Comparison of ENCODE assay signal across 1 cellular context in the genomic region with DNA sequence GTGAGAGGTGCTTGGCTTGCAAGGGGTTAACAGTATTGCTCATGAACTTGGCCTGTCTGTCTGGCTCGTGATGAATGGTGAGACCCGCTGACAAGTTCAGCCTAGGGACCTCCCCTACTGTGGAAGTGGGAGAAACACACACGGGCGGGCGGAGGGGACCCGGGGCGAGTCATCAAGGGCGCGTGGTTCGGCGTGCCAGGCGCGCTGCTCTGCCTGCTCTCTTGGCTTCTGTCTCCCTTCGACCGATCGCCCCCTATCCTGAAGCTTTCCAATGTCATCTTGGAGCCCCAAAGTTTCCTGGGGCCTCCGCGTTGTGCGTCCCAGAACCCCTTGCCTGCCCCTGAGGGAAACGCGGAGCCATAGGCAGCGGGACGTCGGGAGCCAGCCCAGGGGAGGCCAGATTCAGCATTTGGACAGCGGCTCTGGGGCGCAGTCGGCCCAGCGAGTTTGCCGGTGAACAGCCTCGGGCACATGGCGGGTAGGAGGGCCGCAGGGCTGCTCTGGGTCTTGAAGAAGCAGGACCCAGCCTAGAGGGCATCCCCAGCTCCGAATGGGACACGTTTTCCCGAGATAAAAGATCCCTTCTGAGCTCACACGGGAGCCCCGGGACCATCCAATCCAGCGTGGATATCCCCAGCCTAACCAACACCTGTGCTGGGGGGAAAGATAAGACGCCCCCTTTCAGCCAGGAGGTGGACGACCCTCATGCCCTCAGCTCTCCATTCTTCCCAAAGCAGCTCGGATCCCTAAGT.
A peak's percentile ranks its signal among the peaks of the same experiment; 100 is the strongest.
TF ChIP-seq lines count a peak whose summit lies in the region.

No MANE protein-coding gene starts in this region.

TF ChIP-seq in HepG2, 621 proteins besides CTCF, POLR2A, EP300 and RAD21 (continued from another document and continues in another):
- TF ChIP-seq, protein P1, sequence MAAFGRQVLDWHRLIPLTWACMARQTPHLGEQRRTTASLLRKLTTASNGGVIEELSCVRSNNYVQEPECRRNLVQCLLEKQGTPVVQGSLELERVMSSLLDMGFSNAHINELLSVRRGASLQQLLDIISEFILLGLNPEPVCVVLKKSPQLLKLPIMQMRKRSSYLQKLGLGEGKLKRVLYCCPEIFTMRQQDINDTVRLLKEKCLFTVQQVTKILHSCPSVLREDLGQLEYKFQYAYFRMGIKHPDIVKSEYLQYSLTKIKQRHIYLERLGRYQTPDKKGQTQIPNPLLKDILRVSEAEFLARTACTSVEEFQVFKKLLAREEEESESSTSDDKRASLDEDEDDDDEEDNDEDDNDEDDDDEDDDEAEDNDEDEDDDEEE (CRISPR knock-in tag; IDR thresholded peaks at IDR 0.05), result peak; percentile 82; the same call in 1 of the 2 replicates
- TF ChIP-seq SP1 (IDR thresholded peaks at IDR 0.05), result no peak
- TF ChIP-seq SP1 (CRISPR knock-in tag; IDR thresholded peaks at IDR 0.05), result no peak
- 0 out of 2 replicates have a peak, but pooled peaks have one; percentile 56 for TF ChIP-seq NFKBIZ (CRISPR knock-in tag; IDR thresholded peaks at IDR 0.05)
- TF ChIP-seq, protein P2, sequence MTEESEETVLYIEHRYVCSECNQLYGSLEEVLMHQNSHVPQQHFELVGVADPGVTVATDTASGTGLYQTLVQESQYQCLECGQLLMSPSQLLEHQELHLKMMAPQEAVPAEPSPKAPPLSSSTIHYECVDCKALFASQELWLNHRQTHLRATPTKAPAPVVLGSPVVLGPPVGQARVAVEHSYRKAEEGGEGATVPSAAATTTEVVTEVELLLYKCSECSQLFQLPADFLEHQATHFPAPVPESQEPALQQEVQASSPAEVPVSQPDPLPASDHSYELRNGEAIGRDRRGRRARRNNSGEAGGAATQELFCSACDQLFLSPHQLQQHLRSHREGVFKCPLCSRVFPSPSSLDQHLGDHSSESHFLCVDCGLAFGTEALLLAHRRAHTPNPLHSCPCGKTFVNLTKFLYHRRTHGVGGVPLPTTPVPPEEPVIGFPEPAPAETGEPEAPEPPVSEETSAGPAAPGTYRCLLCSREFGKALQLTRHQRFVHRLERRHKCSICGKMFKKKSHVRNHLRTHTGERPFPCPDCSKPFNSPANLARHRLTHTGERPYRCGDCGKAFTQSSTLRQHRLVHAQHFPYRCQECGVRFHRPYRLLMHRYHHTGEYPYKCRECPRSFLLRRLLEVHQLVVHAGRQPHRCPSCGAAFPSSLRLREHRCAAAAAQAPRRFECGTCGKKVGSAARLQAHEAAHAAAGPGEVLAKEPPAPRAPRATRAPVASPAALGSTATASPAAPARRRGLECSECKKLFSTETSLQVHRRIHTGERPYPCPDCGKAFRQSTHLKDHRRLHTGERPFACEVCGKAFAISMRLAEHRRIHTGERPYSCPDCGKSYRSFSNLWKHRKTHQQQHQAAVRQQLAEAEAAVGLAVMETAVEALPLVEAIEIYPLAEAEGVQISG (CRISPR knock-in tag; IDR thresholded peaks at IDR 0.05), result peak; percentile 64
- TF ChIP-seq POLR2AphosphoS2 (IDR thresholded peaks at IDR 0.05; ENCODE audit: low read depth, low read length), result no peak
- TF ChIP-seq ZFY (CRISPR knock-in tag; IDR thresholded peaks at IDR 0.05), result peak; percentile 49
- TF ChIP-seq, protein P3, sequence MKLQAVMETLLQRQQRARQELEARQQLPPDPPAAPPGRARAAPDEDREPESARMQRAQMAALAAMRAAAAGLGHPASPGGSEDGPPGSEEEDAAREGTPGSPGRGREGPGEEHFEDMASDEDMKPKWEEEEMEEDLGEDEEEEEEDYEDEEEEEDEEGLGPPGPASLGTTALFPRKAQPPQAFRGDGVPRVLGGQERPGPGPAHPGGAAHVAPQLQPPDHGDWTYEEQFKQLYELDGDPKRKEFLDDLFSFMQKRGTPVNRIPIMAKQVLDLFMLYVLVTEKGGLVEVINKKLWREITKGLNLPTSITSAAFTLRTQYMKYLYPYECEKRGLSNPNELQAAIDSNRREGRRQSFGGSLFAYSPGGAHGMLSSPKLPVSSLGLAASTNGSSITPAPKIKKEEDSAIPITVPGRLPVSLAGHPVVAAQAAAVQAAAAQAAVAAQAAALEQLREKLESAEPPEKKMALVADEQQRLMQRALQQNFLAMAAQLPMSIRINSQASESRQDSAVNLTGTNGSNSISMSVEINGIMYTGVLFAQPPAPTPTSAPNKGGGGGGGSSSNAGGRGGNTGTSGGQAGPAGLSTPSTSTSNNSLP (IDR thresholded peaks at IDR 0.05; ENCODE audit: low read depth, low read length), result no peak
- TF ChIP-seq XBP1 (CRISPR knock-in tag; IDR thresholded peaks at IDR 0.05), result no peak
- TF ChIP-seq ZNF766 (CRISPR knock-in tag; IDR thresholded peaks at IDR 0.05; ENCODE audit: borderline replicate concordance), result peak; percentile 58; the same call in 1 of the 2 replicates
- TF ChIP-seq, protein P4, sequence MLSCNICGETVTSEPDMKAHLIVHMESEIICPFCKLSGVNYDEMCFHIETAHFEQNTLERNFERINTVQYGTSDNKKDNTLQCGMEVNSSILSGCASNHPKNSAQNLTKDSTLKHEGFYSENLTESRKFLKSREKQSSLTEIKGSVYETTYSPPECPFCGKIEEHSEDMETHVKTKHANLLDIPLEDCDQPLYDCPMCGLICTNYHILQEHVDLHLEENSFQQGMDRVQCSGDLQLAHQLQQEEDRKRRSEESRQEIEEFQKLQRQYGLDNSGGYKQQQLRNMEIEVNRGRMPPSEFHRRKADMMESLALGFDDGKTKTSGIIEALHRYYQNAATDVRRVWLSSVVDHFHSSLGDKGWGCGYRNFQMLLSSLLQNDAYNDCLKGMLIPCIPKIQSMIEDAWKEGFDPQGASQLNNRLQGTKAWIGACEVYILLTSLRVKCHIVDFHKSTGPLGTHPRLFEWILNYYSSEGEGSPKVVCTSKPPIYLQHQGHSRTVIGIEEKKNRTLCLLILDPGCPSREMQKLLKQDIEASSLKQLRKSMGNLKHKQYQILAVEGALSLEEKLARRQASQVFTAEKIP (CRISPR knock-in tag; IDR thresholded peaks at IDR 0.05; ENCODE audit: borderline replicate concordance), result no peak
- TF ChIP-seq EED (CRISPR knock-in tag; IDR thresholded peaks at IDR 0.05), result no peak
- no peak for TF ChIP-seq NR3C1 (CRISPR knock-in tag; IDR thresholded peaks at IDR 0.05)
- no peak for TF ChIP-seq PAX8 (CRISPR knock-in tag; IDR thresholded peaks at IDR 0.05; ENCODE audit: borderline replicate concordance)
- no peak for TF ChIP-seq ZNF678 (CRISPR knock-in tag; IDR thresholded peaks at IDR 0.05)
- TF ChIP-seq, protein P5, sequence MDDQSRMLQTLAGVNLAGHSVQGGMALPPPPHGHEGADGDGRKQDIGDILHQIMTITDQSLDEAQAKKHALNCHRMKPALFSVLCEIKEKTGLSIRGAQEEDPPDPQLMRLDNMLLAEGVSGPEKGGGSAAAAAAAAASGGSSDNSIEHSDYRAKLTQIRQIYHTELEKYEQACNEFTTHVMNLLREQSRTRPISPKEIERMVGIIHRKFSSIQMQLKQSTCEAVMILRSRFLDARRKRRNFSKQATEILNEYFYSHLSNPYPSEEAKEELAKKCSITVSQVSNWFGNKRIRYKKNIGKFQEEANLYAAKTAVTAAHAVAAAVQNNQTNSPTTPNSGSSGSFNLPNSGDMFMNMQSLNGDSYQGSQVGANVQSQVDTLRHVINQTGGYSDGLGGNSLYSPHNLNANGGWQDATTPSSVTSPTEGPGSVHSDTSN (CRISPR knock-in tag; IDR thresholded peaks at IDR 0.05; ENCODE audit: borderline replicate concordance), result peak; percentile 86
- TF ChIP-seq HNRNPH1 (optimal IDR thresholded peaks at IDR 0.05; ENCODE audit: low read depth, low read length), result no peak
- no peak for TF ChIP-seq AGO2 (optimal IDR thresholded peaks at IDR 0.05; ENCODE audit: low read depth, low read length)
- TF ChIP-seq, protein P6, sequence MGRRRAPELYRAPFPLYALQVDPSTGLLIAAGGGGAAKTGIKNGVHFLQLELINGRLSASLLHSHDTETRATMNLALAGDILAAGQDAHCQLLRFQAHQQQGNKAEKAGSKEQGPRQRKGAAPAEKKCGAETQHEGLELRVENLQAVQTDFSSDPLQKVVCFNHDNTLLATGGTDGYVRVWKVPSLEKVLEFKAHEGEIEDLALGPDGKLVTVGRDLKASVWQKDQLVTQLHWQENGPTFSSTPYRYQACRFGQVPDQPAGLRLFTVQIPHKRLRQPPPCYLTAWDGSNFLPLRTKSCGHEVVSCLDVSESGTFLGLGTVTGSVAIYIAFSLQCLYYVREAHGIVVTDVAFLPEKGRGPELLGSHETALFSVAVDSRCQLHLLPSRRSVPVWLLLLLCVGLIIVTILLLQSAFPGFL (CRISPR knock-in tag; IDR thresholded peaks at IDR 0.05), result 0 out of 2 replicates have a peak, but pooled peaks have one; percentile 78
- TF ChIP-seq ZNF431 (CRISPR knock-in tag; IDR thresholded peaks at IDR 0.05; ENCODE audit: borderline replicate concordance, low read depth), result no peak
- TF ChIP-seq GABPA (IDR thresholded peaks at IDR 0.05; ENCODE audit: low read depth, low read length), result no peak
- no peak for TF ChIP-seq GABPA (CRISPR knock-in tag; IDR thresholded peaks at IDR 0.05; ENCODE audit: low read depth)
- TF ChIP-seq TBX2 (CRISPR knock-in tag; IDR thresholded peaks at IDR 0.05; ENCODE audit: borderline replicate concordance), result peak; percentile 34; the same call in 1 of the 2 replicates
- peak; percentile 61; the same call in 1 of the 2 replicates for TF ChIP-seq THAP11 (CRISPR knock-in tag; IDR thresholded peaks at IDR 0.05)
- TF ChIP-seq, protein P7, sequence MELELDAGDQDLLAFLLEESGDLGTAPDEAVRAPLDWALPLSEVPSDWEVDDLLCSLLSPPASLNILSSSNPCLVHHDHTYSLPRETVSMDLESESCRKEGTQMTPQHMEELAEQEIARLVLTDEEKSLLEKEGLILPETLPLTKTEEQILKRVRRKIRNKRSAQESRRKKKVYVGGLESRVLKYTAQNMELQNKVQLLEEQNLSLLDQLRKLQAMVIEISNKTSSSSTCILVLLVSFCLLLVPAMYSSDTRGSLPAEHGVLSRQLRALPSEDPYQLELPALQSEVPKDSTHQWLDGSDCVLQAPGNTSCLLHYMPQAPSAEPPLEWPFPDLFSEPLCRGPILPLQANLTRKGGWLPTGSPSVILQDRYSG (CRISPR knock-in tag; IDR thresholded peaks at IDR 0.05), result 0 out of 2 replicates have a peak, but pooled peaks have one; percentile 68
- TF ChIP-seq, protein P8, sequence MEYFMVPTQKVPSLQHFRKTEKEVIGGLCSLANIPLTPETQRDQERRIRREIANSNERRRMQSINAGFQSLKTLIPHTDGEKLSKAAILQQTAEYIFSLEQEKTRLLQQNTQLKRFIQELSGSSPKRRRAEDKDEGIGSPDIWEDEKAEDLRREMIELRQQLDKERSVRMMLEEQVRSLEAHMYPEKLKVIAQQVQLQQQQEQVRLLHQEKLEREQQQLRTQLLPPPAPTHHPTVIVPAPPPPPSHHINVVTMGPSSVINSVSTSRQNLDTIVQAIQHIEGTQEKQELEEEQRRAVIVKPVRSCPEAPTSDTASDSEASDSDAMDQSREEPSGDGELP (IDR thresholded peaks at IDR 0.05; ENCODE audit: borderline replicate concordance, low read depth), result no peak
- TF ChIP-seq NCOA1 (CRISPR knock-in tag; IDR thresholded peaks at IDR 0.05), result no peak
- TF ChIP-seq, protein P9, sequence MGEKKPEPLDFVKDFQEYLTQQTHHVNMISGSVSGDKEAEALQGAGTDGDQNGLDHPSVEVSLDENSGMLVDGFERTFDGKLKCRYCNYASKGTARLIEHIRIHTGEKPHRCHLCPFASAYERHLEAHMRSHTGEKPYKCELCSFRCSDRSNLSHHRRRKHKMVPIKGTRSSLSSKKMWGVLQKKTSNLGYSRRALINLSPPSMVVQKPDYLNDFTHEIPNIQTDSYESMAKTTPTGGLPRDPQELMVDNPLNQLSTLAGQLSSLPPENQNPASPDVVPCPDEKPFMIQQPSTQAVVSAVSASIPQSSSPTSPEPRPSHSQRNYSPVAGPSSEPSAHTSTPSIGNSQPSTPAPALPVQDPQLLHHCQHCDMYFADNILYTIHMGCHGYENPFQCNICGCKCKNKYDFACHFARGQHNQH (CRISPR knock-in tag; IDR thresholded peaks at IDR 0.05), result peak; percentile 67; the same call in 1 of the 2 replicates
- TF ChIP-seq, protein P10, sequence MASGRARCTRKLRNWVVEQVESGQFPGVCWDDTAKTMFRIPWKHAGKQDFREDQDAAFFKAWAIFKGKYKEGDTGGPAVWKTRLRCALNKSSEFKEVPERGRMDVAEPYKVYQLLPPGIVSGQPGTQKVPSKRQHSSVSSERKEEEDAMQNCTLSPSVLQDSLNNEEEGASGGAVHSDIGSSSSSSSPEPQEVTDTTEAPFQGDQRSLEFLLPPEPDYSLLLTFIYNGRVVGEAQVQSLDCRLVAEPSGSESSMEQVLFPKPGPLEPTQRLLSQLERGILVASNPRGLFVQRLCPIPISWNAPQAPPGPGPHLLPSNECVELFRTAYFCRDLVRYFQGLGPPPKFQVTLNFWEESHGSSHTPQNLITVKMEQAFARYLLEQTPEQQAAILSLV (CRISPR knock-in tag; IDR thresholded peaks at IDR 0.05; ENCODE audit: borderline replicate concordance), result 0 out of 2 replicates have a peak, but pooled peaks have one; percentile 42
- no peak for TF ChIP-seq ZNF138 (CRISPR knock-in tag; IDR thresholded peaks at IDR 0.05; ENCODE audit: low read depth)
- TF ChIP-seq, protein P11, sequence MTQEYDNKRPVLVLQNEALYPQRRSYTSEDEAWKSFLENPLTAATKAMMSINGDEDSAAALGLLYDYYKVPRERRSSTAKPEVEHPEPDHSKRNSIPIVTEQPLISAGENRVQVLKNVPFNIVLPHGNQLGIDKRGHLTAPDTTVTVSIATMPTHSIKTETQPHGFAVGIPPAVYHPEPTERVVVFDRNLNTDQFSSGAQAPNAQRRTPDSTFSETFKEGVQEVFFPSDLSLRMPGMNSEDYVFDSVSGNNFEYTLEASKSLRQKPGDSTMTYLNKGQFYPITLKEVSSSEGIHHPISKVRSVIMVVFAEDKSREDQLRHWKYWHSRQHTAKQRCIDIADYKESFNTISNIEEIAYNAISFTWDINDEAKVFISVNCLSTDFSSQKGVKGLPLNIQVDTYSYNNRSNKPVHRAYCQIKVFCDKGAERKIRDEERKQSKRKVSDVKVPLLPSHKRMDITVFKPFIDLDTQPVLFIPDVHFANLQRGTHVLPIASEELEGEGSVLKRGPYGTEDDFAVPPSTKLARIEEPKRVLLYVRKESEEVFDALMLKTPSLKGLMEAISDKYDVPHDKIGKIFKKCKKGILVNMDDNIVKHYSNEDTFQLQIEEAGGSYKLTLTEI (CRISPR knock-in tag; conservative IDR thresholded peaks at IDR 0.05), result no peak
- TF ChIP-seq SIX1 (CRISPR knock-in tag; IDR thresholded peaks at IDR 0.05; ENCODE audit: borderline replicate concordance), result no peak
- TF ChIP-seq, protein P12, sequence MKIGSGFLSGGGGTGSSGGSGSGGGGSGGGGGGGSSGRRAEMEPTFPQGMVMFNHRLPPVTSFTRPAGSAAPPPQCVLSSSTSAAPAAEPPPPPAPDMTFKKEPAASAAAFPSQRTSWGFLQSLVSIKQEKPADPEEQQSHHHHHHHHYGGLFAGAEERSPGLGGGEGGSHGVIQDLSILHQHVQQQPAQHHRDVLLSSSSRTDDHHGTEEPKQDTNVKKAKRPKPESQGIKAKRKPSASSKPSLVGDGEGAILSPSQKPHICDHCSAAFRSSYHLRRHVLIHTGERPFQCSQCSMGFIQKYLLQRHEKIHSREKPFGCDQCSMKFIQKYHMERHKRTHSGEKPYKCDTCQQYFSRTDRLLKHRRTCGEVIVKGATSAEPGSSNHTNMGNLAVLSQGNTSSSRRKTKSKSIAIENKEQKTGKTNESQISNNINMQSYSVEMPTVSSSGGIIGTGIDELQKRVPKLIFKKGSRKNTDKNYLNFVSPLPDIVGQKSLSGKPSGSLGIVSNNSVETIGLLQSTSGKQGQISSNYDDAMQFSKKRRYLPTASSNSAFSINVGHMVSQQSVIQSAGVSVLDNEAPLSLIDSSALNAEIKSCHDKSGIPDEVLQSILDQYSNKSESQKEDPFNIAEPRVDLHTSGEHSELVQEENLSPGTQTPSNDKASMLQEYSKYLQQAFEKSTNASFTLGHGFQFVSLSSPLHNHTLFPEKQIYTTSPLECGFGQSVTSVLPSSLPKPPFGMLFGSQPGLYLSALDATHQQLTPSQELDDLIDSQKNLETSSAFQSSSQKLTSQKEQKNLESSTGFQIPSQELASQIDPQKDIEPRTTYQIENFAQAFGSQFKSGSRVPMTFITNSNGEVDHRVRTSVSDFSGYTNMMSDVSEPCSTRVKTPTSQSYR (CRISPR knock-in tag; IDR thresholded peaks at IDR 0.05; ENCODE audit: borderline replicate concordance), result peak; percentile 67; the same call in 1 of the 2 replicates
- peak; percentile 95 for TF ChIP-seq KLF6 (CRISPR knock-in tag; IDR thresholded peaks at IDR 0.05)
